Comparison of ENCODE assay signal across 7 cellular contexts in genomic region chr11:104967493-104968364, GRCh38. TPM values are rescaled to one million over a fixed set of nuclear protein-coding genes. Genes with fewer than 3 reads are reported as not detected.
DNase-seq lines count a peak whose midpoint lies in the region; ATAC-seq and TF ChIP-seq lines count a peak whose summit lies in the region.

No MANE protein-coding gene starts in this region.

- peaks cover 0 to 17% (median 0%) of the 10 kb centered on the region in 9 donors for H3K36me3 ChIP-seq in heart right ventricle

- H3K27ac Mint-ChIP-seq in T-helper 17 cell: peak overlapping the region; percentile 98
- H3K27ac Mint-ChIP-seq in stimulated activated naive CD8-positive, alpha-beta T cell treated with anti-CD3 and anti-CD28 coated beads, Interleukin-15, amount 100 ng/mL, for 72 hours: peak overlapping the region; percentile 96 to 98

- ATAC-seq in GM18858 (IDR thresholded peaks at IDR 0.05; ENCODE audit: unreplicated experiment) (peak; percentile 36), HG02798 (IDR thresholded peaks at IDR 0.05; ENCODE audit: poor library complexity, unreplicated experiment) (peak; percentile 46), T-helper 17 cell (peak; percentile 60), heart right ventricle (peak in 7 of 8 donors; percentile 17 to 51 (median 36))
- ATAC-seq in stimulated activated naive CD8-positive, alpha-beta T cell treated with anti-CD3 and anti-CD28 coated beads, Interleukin-15, amount 100 ng/mL, for 72 hours: peak; percentile 57

- H3K27me3 Mint-ChIP-seq in T-helper 17 cell: no peaks in the 10 kb centered on the region
- no peaks in the 10 kb centered on the region for H3K27me3 Mint-ChIP-seq in stimulated activated naive CD8-positive, alpha-beta T cell treated with anti-CD3 and anti-CD28 coated beads, Interleukin-15, amount 100 ng/mL, for 72 hours

- no peak for TF ChIP-seq CTCF in heart right ventricle (IDR thresholded peaks at IDR 0.05)

- no peaks in the 10 kb centered on the region for H3K27me3 ChIP-seq in heart right ventricle

- peaks cover 0 to 46% (median 22%) of the 10 kb centered on the region in 9 donors for H3K4me1 ChIP-seq in heart right ventricle

- H3K4me3 ChIP-seq in heart right ventricle: peak overlapping the region; percentile 26 to 63 (median 56)

- no peak for DNase-seq in T-helper 17 cell
- DNase-seq in heart right ventricle: no peak
- DNase-seq in stimulated activated naive CD8-positive, alpha-beta T cell treated with anti-CD3 and anti-CD28 coated beads, Interleukin-15, amount 100 ng/mL, for 72 hours: no peak
- no peak for DNase-seq in NCI-H82 treated with DMSO at 0.1 percent for 48 hours (lab: John Stamatoyannopoulos, UW; ENCODE audit: unreplicated experiment)
- DNase-seq in activated gamma-delta T cell treated with Interleukin-2 at 50 U/mL for 16 hours: no peak

- H3K9me3 Mint-ChIP-seq in stimulated activated naive CD8-positive, alpha-beta T cell treated with anti-CD3 and anti-CD28 coated beads, Interleukin-15, amount 100 ng/mL, for 72 hours: peaks cover 20 to 22% of the 10 kb centered on the region in 2 donors

- H3K4me3 Mint-ChIP-seq in T-helper 17 cell: peak overlapping the region; percentile 95
- H3K4me3 Mint-ChIP-seq in stimulated activated naive CD8-positive, alpha-beta T cell treated with anti-CD3 and anti-CD28 coated beads, Interleukin-15, amount 100 ng/mL, for 72 hours: peak overlapping the region; percentile 87 to 94

- intact Hi-C loops in heart right ventricle (cut with DNase I): loop anchor here in 3 of 10 donors (5.0 to 10.0 kb wide), 3 partner anchors 65 to 75 kb away; partner anchors contain the start of gene CASP1 (in 1 of the 3)

- peaks cover 34% of the 10 kb centered on the region for H3K4me1 Mint-ChIP-seq in T-helper 17 cell
- H3K4me1 Mint-ChIP-seq in stimulated activated naive CD8-positive, alpha-beta T cell treated with anti-CD3 and anti-CD28 coated beads, Interleukin-15, amount 100 ng/mL, for 72 hours: peaks cover 39% of the 10 kb centered on the region

- WGBS in heart right ventricle, 2 donors: 31 to 48% methylated on average over 11 of the region's 11 CpGs

- H3K9me3 ChIP-seq in T-helper 17 cell (ENCODE audit: control insufficient read depth, low read length, poor library complexity, severe bottlenecking) (no peaks in the 10 kb centered on the region), heart right ventricle (peaks cover 0 to 22% (median 2%) of the 10 kb centered on the region in 11 donors)

- H3K27ac ChIP-seq in heart right ventricle: peak overlapping the region; percentile 72 to 97 (median 89)

- H3K36me3 Mint-ChIP-seq in T-helper 17 cell (ENCODE audit: low read depth): peaks cover 3% of the 10 kb centered on the region

RNA-seq across cellular contexts. Expression of gene CASP4, which starts 0.6 kb away (rescaled TPM):
- 100 to 1,000 TPM in 1 of 2 donors, 10 to 100 TPM in 1; 97.2 to 102 TPM for total RNA-seq in T-helper 17 cell
- total RNA-seq in heart right ventricle: 10 to 100 TPM in 8 of 10 donors, 1 to 10 TPM in 2; 6.6 to 42.7 (median 11.8) TPM
- polyA plus RNA-seq in heart right ventricle: 10 to 100 TPM; 19.0 to 19.3 TPM

RNA-seq across cellular contexts. Expression of gene CASP5, which starts 55.2 kb away (rescaled TPM):
- total RNA-seq in T-helper 17 cell (not detected), heart right ventricle (under 1 TPM in 3 of 10 donors, not detected in 7; 0.18 to 0.79 (median 0.25) TPM)
- polyA plus RNA-seq in heart right ventricle: under 1 TPM in 1 of 2 donors, not detected in 1; 0.03 TPM
